Comparison of ENCODE assay signal across 23 cellular contexts in genomic region chr2:133169527-133169926, GRCh38.
"Had no signal": no experiment of that assay in that cellular context is flagged by ENCODE, and none has a peak within 500 bp of the region (broad histone marks: within the 10 kb centered on the region; RNA-seq: fewer than 3 reads in every experiment).

No MANE protein-coding gene starts in this region.

- H3K27ac ChIP-seq: coronary artery, esophagus muscularis mucosa, prostate gland, right atrium auricular region, testis, tibial artery had no signal

- H3K27me3 Mint-ChIP-seq: natural killer cell treated with Interleukin-12 subunit alpha and Interleukin-12 subunit beta and Interleukin-15 and Interleukin-18, amount 100 ng/mL, for 72 hours had no signal

- DNase-seq: dermis blood vessel endothelial cell; effector memory CD4-positive, alpha-beta T cell; foreskin melanocyte; mesenchymal stem cell; mucosa of descending colon; naive B cell; stimulated activated CD4-positive, alpha-beta T cell treated with anti-CD3 and anti-CD28 coated beads, Interleukin-2, amount 100 ng/mL, for 24 hours; stimulated activated CD4-positive, alpha-beta T cell treated with anti-CD3 and anti-CD28 coated beads, Interleukin-4, amount 100 ng/mL, for 24 hours; stimulated activated naive CD4-positive, alpha-beta T cell treated with Interleukin-2 at 50 U/mL for 16 hours; substantia nigra; testis; tibial artery had no signal

- ATAC-seq: left lobe of liver; mucosa of descending colon; natural killer cell treated with Interleukin-12 subunit alpha and Interleukin-12 subunit beta and Interleukin-15 and Interleukin-18, amount 100 ng/mL, for 72 hours; sciatic nerve; stimulated activated effector memory CD8-positive, alpha-beta T cell treated with anti-CD3 and anti-CD28 coated beads, Interleukin-12 subunit alpha, Interleukin-12 subunit beta, amount 100 ng/mL, for 72 hours had no signal

- H3K27me3 ChIP-seq: right atrium auricular region, testis, tibial artery had no signal

- H3K4me3 Mint-ChIP-seq: mesothelial cell of epicardium; naive B cell; natural killer cell treated with Interleukin-12 subunit alpha and Interleukin-12 subunit beta and Interleukin-15 and Interleukin-18, amount 100 ng/mL, for 72 hours; neural crest cell; stimulated activated effector memory CD8-positive, alpha-beta T cell treated with anti-CD3 and anti-CD28 coated beads, Interleukin-12 subunit alpha, Interleukin-12 subunit beta, amount 100 ng/mL, for 72 hours; type B pancreatic cell had no signal

- H3K4me1 Mint-ChIP-seq: naive B cell; stimulated activated effector memory CD8-positive, alpha-beta T cell treated with anti-CD3 and anti-CD28 coated beads, Interleukin-12 subunit alpha, Interleukin-12 subunit beta, amount 100 ng/mL, for 72 hours had no signal

- H3K4me1 ChIP-seq: esophagus muscularis mucosa, prostate gland, right atrium auricular region, testis, tibial artery had no signal

- H3K4me3 ChIP-seq: coronary artery, esophagus muscularis mucosa, mucosa of descending colon, prostate gland, right atrium auricular region, testis, tibial artery had no signal

- H3K36me3 ChIP-seq: esophagus muscularis mucosa, prostate gland, right atrium auricular region, tibial artery had no signal

- H3K27ac Mint-ChIP-seq: mesothelial cell of epicardium; naive B cell; natural killer cell treated with Interleukin-12 subunit alpha and Interleukin-12 subunit beta and Interleukin-15 and Interleukin-18, amount 100 ng/mL, for 72 hours; stimulated activated effector memory CD8-positive, alpha-beta T cell treated with anti-CD3 and anti-CD28 coated beads, Interleukin-12 subunit alpha, Interleukin-12 subunit beta, amount 100 ng/mL, for 72 hours; type B pancreatic cell had no signal

- H3K36me3 Mint-ChIP-seq: mesothelial cell of epicardium; naive B cell; natural killer cell treated with Interleukin-12 subunit alpha and Interleukin-12 subunit beta and Interleukin-15 and Interleukin-18, amount 100 ng/mL, for 72 hours; stimulated activated effector memory CD8-positive, alpha-beta T cell treated with anti-CD3 and anti-CD28 coated beads, Interleukin-12 subunit alpha, Interleukin-12 subunit beta, amount 100 ng/mL, for 72 hours; type B pancreatic cell had no signal

- H3K9me3 Mint-ChIP-seq: mesothelial cell of epicardium, neural crest cell, type B pancreatic cell had no signal

- H3K9me3 ChIP-seq: esophagus muscularis mucosa, mucosa of descending colon, prostate gland, right atrium auricular region, testis, tibial artery had no signal
